3 cellular contexts compared by ENCODE assay signal in the genomic region with DNA sequence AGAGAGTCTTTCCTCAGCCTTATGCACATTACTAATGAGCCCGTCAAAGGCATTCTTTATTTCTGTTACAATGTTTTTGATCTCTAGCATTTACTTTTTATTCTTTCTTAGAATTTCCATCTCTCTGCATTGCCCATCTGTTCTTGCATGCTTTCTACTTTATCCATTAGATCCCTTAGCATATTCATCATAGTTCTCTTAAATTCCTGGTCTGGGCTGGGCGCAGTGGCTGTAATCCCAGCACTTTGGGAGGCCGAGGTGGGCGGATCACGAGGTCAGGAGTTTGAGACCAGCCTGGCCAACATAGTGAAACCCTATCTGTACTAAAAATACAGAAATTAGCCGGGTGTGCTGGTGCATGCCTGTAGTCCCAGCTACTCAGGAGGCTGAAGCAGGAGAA. TPM values are rescaled to one million over a fixed set of nuclear protein-coding genes. Genes with fewer than 3 reads are reported as not detected.
"Had no signal": no experiment of that assay in that cellular context is flagged by ENCODE, and none has a peak within 500 bp of the region (broad histone marks: within the 10 kb centered on the region; RNA-seq: fewer than 3 reads in every experiment).

No MANE protein-coding gene starts in this region.

RNA-seq across cellular contexts. Expression of a gene that starts 49.2 kb away (rescaled TPM):
- total RNA-seq: ascending aorta, cardiac muscle cell, endothelial cell of umbilical vein had no signal
- polyA plus RNA-seq: endothelial cell of umbilical vein had no signal
